Comparison of ENCODE assay signal across 8 cellular contexts in the genomic region with DNA sequence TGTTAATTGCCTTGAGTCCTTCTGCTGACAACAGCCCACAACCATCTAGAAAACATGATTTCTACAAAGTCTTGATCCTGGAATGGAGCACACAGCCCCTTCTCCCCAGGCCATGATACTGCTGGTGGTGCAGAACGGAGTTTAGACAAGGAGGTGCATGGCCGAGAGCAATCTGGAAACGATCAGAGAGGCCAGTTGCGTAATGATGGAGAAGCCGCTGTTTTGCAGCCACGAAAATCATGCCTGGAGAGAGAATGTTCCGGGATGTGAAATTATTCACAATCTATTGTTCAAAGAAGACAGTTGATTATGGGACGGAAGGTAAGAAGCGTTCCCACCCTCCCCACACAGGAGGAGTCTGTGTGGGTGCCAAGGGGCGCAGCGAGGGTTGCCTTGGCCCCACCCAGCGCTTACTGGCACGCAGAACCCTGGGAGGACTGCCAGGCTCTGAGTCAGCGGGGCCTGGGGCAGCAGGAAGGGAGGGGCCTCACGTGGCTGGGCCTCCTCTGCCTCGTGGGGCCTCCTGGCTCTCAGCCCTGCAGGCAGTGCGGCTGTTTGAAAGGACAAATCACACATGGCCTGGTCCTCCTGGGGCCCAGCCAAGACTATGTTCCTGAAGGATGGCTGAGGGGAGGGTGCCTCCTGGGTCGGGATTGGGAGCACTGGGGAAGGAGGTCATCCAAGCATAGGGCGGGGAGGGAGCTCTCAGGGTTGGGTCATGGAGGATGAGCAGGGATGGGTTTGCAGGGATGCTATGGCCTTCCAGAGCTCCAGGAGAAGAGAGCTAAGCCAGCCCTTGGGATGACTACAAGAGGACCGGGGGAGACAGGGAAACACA.
DNase-seq lines count a peak whose midpoint lies in the region; ATAC-seq, FAIRE-seq and TF ChIP-seq lines count a peak whose summit lies in the region.

No MANE protein-coding gene starts in this region.

- peak; percentile 91 for FAIRE-seq in endometrium (lab: Jason Lieb, UNC)

- H3K27me3 ChIP-seq in ACC112 (ENCODE audit: insufficient read depth, low read length): no peaks in the 10 kb centered on the region
- no peaks in the 10 kb centered on the region; the same call in 1 of the 2 replicates for H3K27me3 ChIP-seq in OCI-LY1 (ENCODE audit: insufficient read depth, low read length)
- H3K27me3 ChIP-seq in mucosa of rectum (ENCODE audit: control insufficient read depth in 2 of 2, insufficient read depth in 2 of 2, low read length in 2 of 2): no peaks in the 10 kb centered on the region

- H3K4me1 ChIP-seq in ACC112 (ENCODE audit: control insufficient read depth, insufficient read depth, low read length, unreplicated experiment) (peaks cover 52% of the 10 kb centered on the region), OCI-LY1 (ENCODE audit: insufficient read depth, low read length, severe bottlenecking) (peaks cover 27% of the 10 kb centered on the region), mucosa of rectum (ENCODE audit: control insufficient read depth in 2 of 2, insufficient read depth in 2 of 2, low read length in 2 of 2) (peaks cover 49 to 56% of the 10 kb centered on the region in 2 donors)

- peak overlapping the region; percentile 99 for H3K27ac ChIP-seq in ACC112 (ENCODE audit: low read depth, low read length)
- no peak overlapping the region for H3K27ac ChIP-seq in OCI-LY1 (ENCODE audit: low read depth, low read length, poor library complexity, severe bottlenecking)
- peak overlapping the region; percentile 88 to 89 for H3K27ac ChIP-seq in mucosa of rectum (ENCODE audit: low read depth in 2 of 2, low read length in 2 of 2)

- peak overlapping the region; percentile 32; the same call in 1 of the 2 replicates for H3K4me2 ChIP-seq in OCI-LY1 (ENCODE audit: low read length)

- peak overlapping the region; percentile 77 for H3K4me3 ChIP-seq in ACC112 (ENCODE audit: low read depth, low read length)
- H3K4me3 ChIP-seq in OCI-LY1 (ENCODE audit: low read depth, low read length, poor library complexity, severe bottlenecking): peak overlapping the region; percentile 10
- H3K4me3 ChIP-seq in mucosa of rectum (ENCODE audit: low read length in 2 of 2): peak overlapping the region; percentile 54 to 72

- no peaks in the 10 kb centered on the region for H3K9me2 ChIP-seq in OCI-LY1 (ENCODE audit: low read depth, low read length)

- H4K20me1 ChIP-seq in OCI-LY1 (ENCODE audit: insufficient read depth, low read length): no peaks in the 10 kb centered on the region

- ATAC-seq in HG02763 (IDR thresholded peaks at IDR 0.05; ENCODE audit: unreplicated experiment): peak; percentile 56
- no peak for ATAC-seq in GM21360 (IDR thresholded peaks at IDR 0.05; ENCODE audit: unreplicated experiment)

- H2AFZ ChIP-seq in ACC112 (ENCODE audit: low read length, unreplicated experiment) (no peak overlapping the region), OCI-LY1 (ENCODE audit: low read length) (no peak overlapping the region)

- H3K9me3 ChIP-seq in OCI-LY1 (ENCODE audit: low read length) (no peaks in the 10 kb centered on the region), mucosa of rectum (ENCODE audit: control insufficient read depth in 2 of 2, low read length in 2 of 2) (no peaks in the 10 kb centered on the region)

- H3F3A ChIP-seq in OCI-LY1 (ENCODE audit: insufficient read depth, low read length): no peaks in the 10 kb centered on the region

- H3K36me3 ChIP-seq in ACC112 (ENCODE audit: insufficient read depth, low read length): no peaks in the 10 kb centered on the region
- H3K36me3 ChIP-seq in OCI-LY1 (ENCODE audit: insufficient read depth, low read length): no peaks in the 10 kb centered on the region; the same call in 1 of the 2 replicates
- H3K36me3 ChIP-seq in mucosa of rectum (ENCODE audit: control insufficient read depth in 2 of 2, insufficient read depth in 2 of 2, low read length in 2 of 2): no peaks in the 10 kb centered on the region

- H3K79me2 ChIP-seq in ACC112 (ENCODE audit: control insufficient read depth, insufficient read depth, low read length, unreplicated experiment) (peaks cover 8% of the 10 kb centered on the region), OCI-LY1 (ENCODE audit: insufficient read depth, low read length) (no peaks in the 10 kb centered on the region)

- no peak for TF ChIP-seq CTCF in OCI-LY1 (IDR thresholded peaks at IDR 0.05; ENCODE audit: low read length)

- no peak overlapping the region; the same call in 1 of the 2 replicates for H3K9ac ChIP-seq in OCI-LY1 (ENCODE audit: low read length)
- peak overlapping the region; percentile 40 to 53 for H3K9ac ChIP-seq in mucosa of rectum (ENCODE audit: low read depth in 1 of 2, low read length in 2 of 2)

- peak; percentile 90 for DNase-seq in activated T-cell treated with anti-CD3 and anti-CD28 coated beads for 24 hours (ENCODE audit: low read depth)
- DNase-seq in stimulated activated CD8-positive, alpha-beta memory T cell treated with anti-CD3 and anti-CD28 coated beads, Interleukin-4, amount 100 ng/mL, for 24 hours (ENCODE audit: low read depth): peak; percentile 89

Comparison
In these comparisons a context has a peak if more than half of its experiments do, and no peak if none do; other contexts are left out.
1. H3K4me3 ChIP-seq: peak in every context shown above with its lines; median percentile 77 in ACC112; 63 in mucosa of rectum; 10 in OCI-LY1.